Comparison of ENCODE assay signal across 18 cellular contexts in genomic region chr21:35424122-35424521, GRCh38.
DNase-seq lines count a peak whose midpoint lies in the region; ATAC-seq, FAIRE-seq and TF ChIP-seq lines count a peak whose summit lies in the region.
"Had no signal": no experiment of that assay in that cellular context is flagged by ENCODE, and none has a peak within 500 bp of the region (broad histone marks: within the 10 kb centered on the region; RNA-seq: fewer than 3 reads in every experiment).

No MANE protein-coding gene starts in this region.

- H3K4me1 ChIP-seq in HepG2 (ENCODE audit: insufficient read depth, low read length) (no peaks in the 10 kb centered on the region), right lobe of liver (no peaks in the 10 kb centered on the region), K562 (replicated peaks in 1 of 2; ENCODE audit: control insufficient read depth in 2 of 2, insufficient read depth in 2 of 2, low read length in 2 of 2) (no peaks in the 10 kb centered on the region), mesenchymal stem cell (ENCODE audit: control insufficient read depth, insufficient read depth, low read depth, low read length) (peaks cover 3% of the 10 kb centered on the region), aorta (ENCODE audit: control insufficient read depth in 1 of 2, insufficient read depth in 2 of 2, low read length in 2 of 2) (no peaks in the 10 kb centered on the region), MM.1S (ENCODE audit: low read length) (no peaks in the 10 kb centered on the region)
- H3K4me1 ChIP-seq: A549, BLaER1, Caco-2 had no signal

- H3K9ac ChIP-seq in HepG2 (ENCODE audit: insufficient read depth, low read depth, low read length) (no peak overlapping the region), K562 (ENCODE audit: insufficient read depth in 1 of 2, low read depth in 2 of 2, low read length in 2 of 2) (no peak overlapping the region), mesenchymal stem cell (ENCODE audit: low read length) (peak overlapping the region; percentile 35), MM.1S (ENCODE audit: low read length) (no peak overlapping the region)
- H3K9ac ChIP-seq: BLaER1 had no signal

- H2AK5ac ChIP-seq in mesenchymal stem cell (ENCODE audit: low read length, severe bottlenecking), result no peak overlapping the region

- no peak overlapping the region for H3K23ac ChIP-seq in mesenchymal stem cell (ENCODE audit: low read length in 2 of 2)

- no peak overlapping the region for H3K4me3 ChIP-seq in HepG2 (replicated peaks in 1 of 3; ENCODE audit: insufficient read depth in 1 of 3, low read depth in 2 of 3, low read length in 3 of 3)
- no peak overlapping the region for H3K4me3 ChIP-seq in right lobe of liver
- H3K4me3 ChIP-seq in K562, result no peak overlapping the region
- H3K4me3 ChIP-seq in mesenchymal stem cell (ENCODE audit: insufficient read depth in 1 of 2, low read depth in 1 of 2, low read length in 2 of 2), result no peak overlapping the region
- no peak overlapping the region for H3K4me3 ChIP-seq in aorta (ENCODE audit: low read length in 2 of 2)
- H3K4me3 ChIP-seq in MM.1S (ENCODE audit: low read length), result no peak overlapping the region
- H3K4me3 ChIP-seq: A549, BLaER1 had no signal

- no peaks in the 10 kb centered on the region; the same call in 1 of the 2 replicates for H3K9me3 ChIP-seq in HepG2 (ENCODE audit: low read length)
- no peaks in the 10 kb centered on the region for H3K9me3 ChIP-seq in right lobe of liver
- no peaks in the 10 kb centered on the region; the same call in 1 of the 2 replicates for H3K9me3 ChIP-seq in K562 (replicated peaks; ENCODE audit: control insufficient read depth, insufficient read depth, low read depth, low read length)
- peaks cover 20% of the 10 kb centered on the region for H3K9me3 ChIP-seq in mesenchymal stem cell (ENCODE audit: control insufficient read depth, low read length)
- peaks cover 6% of the 10 kb centered on the region for H3K9me3 ChIP-seq in aorta (ENCODE audit: control insufficient read depth, low read length)
- H3K9me3 ChIP-seq in MM.1S (replicated peaks; ENCODE audit: insufficient read depth, low read length), result no peaks in the 10 kb centered on the region
- H3K9me3 ChIP-seq: A549 had no signal

- H4K8ac ChIP-seq in mesenchymal stem cell (ENCODE audit: low read length), result no peak overlapping the region

- H3K79me2 ChIP-seq in HepG2 (ENCODE audit: insufficient read depth, low read length) (no peaks in the 10 kb centered on the region), K562 (ENCODE audit: control insufficient read depth, insufficient read depth, low read length) (no peaks in the 10 kb centered on the region), MM.1S (ENCODE audit: low read length) (no peaks in the 10 kb centered on the region)

- no peaks in the 10 kb centered on the region for H3K79me1 ChIP-seq in mesenchymal stem cell (replicated peaks; ENCODE audit: low read length, poor library complexity, severe bottlenecking)

- no peak overlapping the region for H2BK15ac ChIP-seq in mesenchymal stem cell (ENCODE audit: low read depth, poor library complexity, severe bottlenecking)

- H3K9me2 ChIP-seq in MM.1S (replicated peaks; ENCODE audit: insufficient read depth, low read length), result no peaks in the 10 kb centered on the region

- TF ChIP-seq CTCF in HepG2 (CRISPR knock-in tag; IDR thresholded peaks at IDR 0.05) (no peak), right lobe of liver (IDR thresholded peaks at IDR 0.05) (no peak), K562 (IDR thresholded peaks at IDR 0.05 in 2 of 3, conservative IDR thresholded peaks at IDR 0.05 in 1 of 3; ENCODE audit: insufficient read depth in 2 of 3, low read depth in 1 of 3, low read length in 3 of 3) (no peak), MM.1S (IDR thresholded peaks at IDR 0.05; ENCODE audit: low read length) (no peak)

- no peak overlapping the region for H2BK120ac ChIP-seq in mesenchymal stem cell (ENCODE audit: low read depth, low read length)

- H3K4me2 ChIP-seq in HepG2 (ENCODE audit: low read depth, low read length), result no peak overlapping the region
- no peak overlapping the region for H3K4me2 ChIP-seq in K562 (ENCODE audit: insufficient read depth, low read length)
- no peak overlapping the region for H3K4me2 ChIP-seq in mesenchymal stem cell (ENCODE audit: low read length, poor library complexity, severe bottlenecking)
- H3K4me2 ChIP-seq in MM.1S (ENCODE audit: low read depth, low read length), result no peak overlapping the region
- H3K4me2 ChIP-seq: A549, BLaER1 had no signal

- H3K18ac ChIP-seq in mesenchymal stem cell (ENCODE audit: low read depth in 1 of 2, low read length in 2 of 2), result no peak overlapping the region

- no TSS peak for BruUV-seq in HepG2 (replicated peaks; lab: Mats Ljungman, UMichigan)
- no TSS peak for BruUV-seq in K562 (replicated peaks; lab: Mats Ljungman, UMichigan)

- no peaks in the 10 kb centered on the region for H3F3A ChIP-seq in MM.1S (ENCODE audit: insufficient read depth, low read length)

- WGBS in HepG2 (ENCODE audit: low lambda C conversion rate), result 47% methylated on average over 3 of the region's 3 CpGs
- 70% methylated on average over 3 of the region's 3 CpGs for WGBS in right lobe of liver (ENCODE audit: insufficient coverage, low coverage, low lambda C conversion rate, missing lambda C conversion rate)
- 37% methylated on average over 3 of the region's 3 CpGs for WGBS in K562 (ENCODE audit: insufficient coverage, low coverage, missing lambda C conversion rate)
- WGBS in mesenchymal stem cell, result 97% methylated on average over 3 of the region's 3 CpGs
- 68 to 73% methylated on average over 3 of the region's 3 CpGs for WGBS in aorta, 2 donors

- no peaks in the 10 kb centered on the region for H3K9me1 ChIP-seq in K562 (ENCODE audit: control insufficient read depth, insufficient read depth, low read length)

- no peak overlapping the region for H4K91ac ChIP-seq in mesenchymal stem cell (ENCODE audit: low read length)

- H2AFZ ChIP-seq in HepG2 (ENCODE audit: low read length), result no peak overlapping the region
- no peak overlapping the region for H2AFZ ChIP-seq in K562 (ENCODE audit: low read depth, low read length)
- no peak overlapping the region for H2AFZ ChIP-seq in mesenchymal stem cell (ENCODE audit: low read depth, low read length)
- no peak overlapping the region for H2AFZ ChIP-seq in MM.1S (ENCODE audit: low read length)

- FAIRE-seq in HepG2 (lab: Jason Lieb, UNC), result no peak
- no peak for FAIRE-seq in K562 (lab: Jason Lieb, UNC)
- FAIRE-seq: A549, GM12892, HTR-8/SVneo had no signal

- H3K27me3 ChIP-seq in HepG2 (ENCODE audit: control insufficient read depth in 1 of 2, insufficient read depth in 2 of 2, low read length in 2 of 2) (no peaks in the 10 kb centered on the region; a peak in 1 of 5 replicates), right lobe of liver (peaks cover 0 to 3% of the 10 kb centered on the region in 2 donors), K562 (ENCODE audit: control insufficient read depth in 2 of 2, insufficient read depth in 2 of 2, low read length in 2 of 2) (peaks cover 2 to 5% of the 10 kb centered on the region in 2 experiments; a peak in 1 of 5 replicates), mesenchymal stem cell (ENCODE audit: control insufficient read depth in 1 of 2, insufficient read depth in 1 of 2, low read length in 2 of 2) (no peaks in the 10 kb centered on the region), aorta (ENCODE audit: control insufficient read depth in 1 of 2, insufficient read depth in 2 of 2, low read length in 1 of 2) (peaks cover 0 to 4% of the 10 kb centered on the region in 2 donors), MM.1S (replicated peaks; ENCODE audit: insufficient read depth, low read length) (no peaks in the 10 kb centered on the region)
- H3K27me3 ChIP-seq: BLaER1 had no signal

- POLR2A ChIA-PET in HepG2 (lab: Yijun Ruan, JAX), result no interaction called here
- POLR2A ChIA-PET in K562 (lab: Yijun Ruan, JAX), result no interaction called here

- no peak for DNase-seq in HepG2 (ENCODE audit: low spot score)
- no peak for DNase-seq in right lobe of liver
- DNase-seq in K562 (ENCODE audit: extremely low read depth in 1 of 4, low spot score in 3 of 4), result no peak
- DNase-seq in mesenchymal stem cell, result no peak
- no peak for DNase-seq in aorta
- no peak for DNase-seq in globus pallidus (ENCODE audit: low spot score)
- no peak for DNase-seq in stimulated activated naive CD4-positive, alpha-beta T cell (lab: John Stamatoyannopoulos, UW)
- no peak for DNase-seq in MM.1S
- DNase-seq: AML-193; Caco-2; CD8-positive, alpha-beta memory T cell; DND-41; GDM1; HFFc6 had no signal

- in situ Hi-C loops in HepG2 (cut with HindIII; ENCODE audit: extremely low pct_ligation_motif_present, low pct_unique_long_range_greater_than_20kb), result loop anchor here (25.0 kb wide), 1 partner anchor 687 kb away; no protein-coding TSS in a partner anchor
- in situ Hi-C loops in K562 (cut with MboI), result no loop called here

- intact Hi-C loops in HepG2 (cut with micrococcal nuclease; ENCODE audit: unreplicated experiment), result no loop called here
- intact Hi-C loops in right lobe of liver (cut with DNase I), result no loop called here
- intact Hi-C loops in K562 (cut with micrococcal nuclease), result no loop called here
- intact Hi-C loops in aorta (cut with DNase I), result no loop called here

- TF ChIP-seq EP300 in HepG2 (IDR thresholded peaks at IDR 0.05; ENCODE audit: low read depth in 2 of 2, low read length in 2 of 2) (no peak), HepG2 (CRISPR knock-in tag; IDR thresholded peaks at IDR 0.05; ENCODE audit: borderline replicate concordance) (no peak), K562 (IDR thresholded peaks at IDR 0.05; ENCODE audit: low read length) (no peak)

- no peak overlapping the region for H3K4ac ChIP-seq in mesenchymal stem cell (ENCODE audit: low read depth in 1 of 2, low read length in 2 of 2)

- TF ChIP-seq RAD21 in HepG2 (CRISPR knock-in tag; IDR thresholded peaks at IDR 0.05), result no peak
- no peak for TF ChIP-seq RAD21 in K562 (CRISPR knock-in tag; conservative IDR thresholded peaks at IDR 0.05 in 1 of 2, IDR thresholded peaks at IDR 0.05 in 1 of 2)

- ATAC-seq in HepG2 (no peak), right lobe of liver (no peak), K562 (no peak), aorta (ENCODE audit: low FRiP score) (peak; percentile 47)
- ATAC-seq: A549 had no signal

- H3K27ac ChIP-seq in HepG2 (ENCODE audit: extremely low read length, insufficient read depth, low read length), result no peak overlapping the region
- no peak overlapping the region for H3K27ac ChIP-seq in right lobe of liver
- H3K27ac ChIP-seq in K562 (ENCODE audit: extremely low read depth, low read depth, low read length), result no peak overlapping the region
- H3K27ac ChIP-seq in mesenchymal stem cell (ENCODE audit: low read length, poor library complexity, severe bottlenecking), result no peak overlapping the region
- no peak overlapping the region for H3K27ac ChIP-seq in aorta (ENCODE audit: low read depth in 1 of 2, low read length in 2 of 2)
- H3K27ac ChIP-seq in MM.1S (ENCODE audit: low read length), result no peak overlapping the region
- H3K27ac ChIP-seq: A549, BLaER1 had no signal

- CTCF ChIA-PET in HepG2 (lab: Yijun Ruan, JAX; ENCODE audit: low intra/inter-chr PET ratio, low total read pairs) (no interaction called here), K562 (lab: Yijun Ruan, JAX; ENCODE audit: low intra/inter-chr PET ratio) (no interaction called here)

- no peak overlapping the region for H3K14ac ChIP-seq in mesenchymal stem cell (ENCODE audit: low read length in 2 of 2)

- H3K36me3 ChIP-seq in HepG2 (replicated peaks in 1 of 2; ENCODE audit: control insufficient read depth in 1 of 2, insufficient read depth in 2 of 2, low read length in 2 of 2), result no peaks in the 10 kb centered on the region
- H3K36me3 ChIP-seq in right lobe of liver, result no peaks in the 10 kb centered on the region
- no peaks in the 10 kb centered on the region for H3K36me3 ChIP-seq in K562 (ENCODE audit: control insufficient read depth, insufficient read depth, low read length)
- no peaks in the 10 kb centered on the region for H3K36me3 ChIP-seq in mesenchymal stem cell (ENCODE audit: control insufficient read depth in 1 of 2, insufficient read depth in 2 of 2, low read depth in 1 of 2, low read length in 2 of 2)
- H3K36me3 ChIP-seq in aorta (ENCODE audit: control insufficient read depth in 1 of 2, insufficient read depth in 2 of 2, low read length in 1 of 2), result no peaks in the 10 kb centered on the region
- no peaks in the 10 kb centered on the region for H3K36me3 ChIP-seq in MM.1S (replicated peaks; ENCODE audit: insufficient read depth, low read length)
- H3K36me3 ChIP-seq: BLaER1 had no signal

- H2BK5ac ChIP-seq in mesenchymal stem cell (ENCODE audit: low read depth, low read length, poor library complexity, severe bottlenecking), result no peak overlapping the region

- no peak for TF ChIP-seq POLR2A in HepG2 (IDR thresholded peaks at IDR 0.05; ENCODE audit: insufficient read depth in 1 of 2, low read depth in 2 of 2, low read length in 2 of 2)
- TF ChIP-seq POLR2A in right lobe of liver (IDR thresholded peaks at IDR 0.05), result no peak
- no peak for TF ChIP-seq POLR2A in K562 (conservative IDR thresholded peaks at IDR 0.05)

- H4K20me1 ChIP-seq in HepG2 (ENCODE audit: insufficient read depth, low read length) (no peaks in the 10 kb centered on the region), K562 (replicated peaks; ENCODE audit: control insufficient read depth, insufficient read depth, low read length) (no peaks in the 10 kb centered on the region), MM.1S (ENCODE audit: insufficient read depth, low read length) (no peaks in the 10 kb centered on the region)
- H4K20me1 ChIP-seq: BLaER1 had no signal

- no peak overlapping the region for H2BK12ac ChIP-seq in mesenchymal stem cell (ENCODE audit: low read length in 2 of 2)

Comparison
In these comparisons a context has a peak if more than half of its experiments do, and no peak if none do; other contexts are left out.
1. Of the 241 proteins assayed by ChIP-seq in both HepG2 and K562: peak only in HepG2: none; only in K562: CEBPG; in both: CEBPB; in neither: 239.